Comparison of ENCODE assay signal across 8 cellular contexts in the genomic region with DNA sequence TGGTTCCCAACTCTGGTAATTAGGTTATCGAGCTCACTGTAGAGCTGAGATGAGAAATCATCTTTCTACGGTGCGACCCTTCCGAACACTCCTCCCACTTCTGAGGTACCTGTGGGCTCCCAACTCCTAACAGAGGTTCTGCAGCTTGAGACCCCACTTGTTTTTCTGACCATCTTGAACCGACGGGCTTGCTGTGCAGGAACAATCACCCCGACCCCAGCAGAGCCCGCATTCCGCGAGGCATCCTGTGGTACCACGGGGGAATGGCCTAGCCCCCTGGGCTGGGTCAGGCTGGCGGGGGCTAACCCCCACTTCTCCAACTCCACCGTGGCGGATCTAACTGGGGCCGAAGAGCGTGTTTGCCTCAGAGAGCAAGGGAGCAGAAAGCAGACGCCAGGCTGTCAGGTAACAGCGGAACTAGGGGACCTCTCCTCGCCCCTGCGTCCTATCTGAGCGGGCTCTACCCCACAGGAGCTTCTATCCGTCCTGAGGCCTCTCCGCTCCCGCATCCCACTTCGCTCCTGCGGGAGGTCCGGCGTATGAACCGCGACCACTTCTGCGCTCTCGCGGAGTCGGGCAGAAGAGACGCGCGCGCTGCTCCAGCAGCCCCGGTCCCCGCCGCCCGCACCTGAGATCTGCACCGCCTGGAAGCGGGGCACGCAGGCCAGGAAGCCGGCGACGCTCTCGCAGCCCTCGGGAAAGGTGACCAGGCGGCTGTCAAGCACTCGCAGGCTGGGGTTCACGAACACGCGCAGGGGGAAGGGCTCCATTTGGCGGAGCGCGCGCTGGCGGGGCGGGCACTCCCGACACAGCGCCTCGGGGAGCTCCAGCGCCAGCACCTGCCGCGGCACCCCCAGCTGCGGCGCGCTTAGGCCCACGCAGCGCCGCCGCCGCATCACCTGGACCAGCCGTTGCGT. TPM values are rescaled to one million over a fixed set of nuclear protein-coding genes. Genes with fewer than 3 reads are reported as not detected.
DNase-seq lines count a peak whose midpoint lies in the region; ATAC-seq and TF ChIP-seq lines count a peak whose summit lies in the region.

No MANE protein-coding gene starts in this region.

- H2AFZ ChIP-seq in Loucy (ENCODE audit: low read length): peak overlapping the region; percentile 72; the same call in 1 of the 2 replicates

- no peaks in the 10 kb centered on the region for H3K9me3 ChIP-seq in Loucy (ENCODE audit: insufficient read depth, low read depth, low read length)

- peak overlapping the region; percentile 94 for H3K9ac ChIP-seq in Loucy (ENCODE audit: low read depth, low read length, poor library complexity, severe bottlenecking)

- TF ChIP-seq CTCF in Loucy (conservative IDR thresholded peaks at IDR 0.05; ENCODE audit: low read length): no peak
- TF ChIP-seq CTCF in retinal pigment epithelial cell (conservative IDR thresholded peaks at IDR 0.05; ENCODE audit: low read depth, low read length): no peak

- peak overlapping the region; percentile 87 for H3K4me3 ChIP-seq in Loucy (ENCODE audit: low read length, poor library complexity, severe bottlenecking)
- peak overlapping the region; percentile 69 for H3K4me3 ChIP-seq in retinal pigment epithelial cell (ENCODE audit: low read length)

- peaks cover 69% of the 10 kb centered on the region for H3K79me2 ChIP-seq in Loucy (ENCODE audit: insufficient read depth, low read length)

- DNase-seq in EH (ENCODE audit: low read depth) (peak; percentile 33), left cardiac atrium (peak; percentile 41), retinal pigment epithelial cell (ENCODE audit: low read depth) (no peak), NAMALWA (ENCODE audit: low spot score) (no peak), iPS-NIHi7 (ENCODE audit: extremely low spot score) (no peak)
- DNase-seq in activated T-helper 9 cell treated with anti-CD3 and anti-CD28 coated beads, Interleukin-2, amount 50 U/mL, for 16 hours (ENCODE audit: low read depth): peak; percentile 47

- H3K4me1 ChIP-seq in Loucy (ENCODE audit: insufficient read depth, low read length, poor library complexity, severe bottlenecking): peaks cover 38% of the 10 kb centered on the region

- peaks cover 46% of the 10 kb centered on the region for H4K20me1 ChIP-seq in Loucy (ENCODE audit: insufficient read depth, low read length, poor library complexity, severe bottlenecking)

- peak; percentile 28 for ATAC-seq in GM21619 (IDR thresholded peaks at IDR 0.05; ENCODE audit: unreplicated experiment)
- peak; percentile 42 to 53 for ATAC-seq in left cardiac atrium

- peaks cover 22% of the 10 kb centered on the region; the same call in 1 of the 2 replicates for H3K36me3 ChIP-seq in Loucy (ENCODE audit: insufficient read depth, low read length)

- intact Hi-C loops in left cardiac atrium (cut with DNase I): no loop called here

- no peaks in the 10 kb centered on the region for H3K27me3 ChIP-seq in Loucy (ENCODE audit: insufficient read depth, low read length, poor library complexity, severe bottlenecking)

- peaks cover 7% of the 10 kb centered on the region; the same call in 1 of the 2 replicates for H3F3A ChIP-seq in Loucy (ENCODE audit: low read depth)

- peak overlapping the region; percentile 99 for H3K4me2 ChIP-seq in Loucy (ENCODE audit: low read depth, low read length, poor library complexity, severe bottlenecking)

- no peaks in the 10 kb centered on the region for H3K9me2 ChIP-seq in Loucy (replicated peaks; ENCODE audit: low read depth, low read length)

RNA-seq across cellular contexts. Expression of a gene that starts 0.8 kb away (rescaled TPM):
- total RNA-seq in left cardiac atrium: 1 to 10 TPM; 6.2 to 9.4 TPM

RNA-seq across cellular contexts. Expression of a gene that starts 9.7 kb away (rescaled TPM):
- 10 to 100 TPM; 20.5 to 21.9 TPM for total RNA-seq in left cardiac atrium

RNA-seq across cellular contexts. Expression of a gene that starts 9.9 kb away (rescaled TPM):
- 10 to 100 TPM in 1 of 2 donors, 1 to 10 TPM in 1; 9.1 to 20.8 TPM for total RNA-seq in left cardiac atrium

RNA-seq across cellular contexts. Expression of a gene that starts 18.5 kb away (rescaled TPM):
- 10 to 100 TPM; 22.4 to 30.0 TPM for total RNA-seq in left cardiac atrium

RNA-seq across cellular contexts. Expression of a gene that starts 22.0 kb away (rescaled TPM):
- total RNA-seq in left cardiac atrium: under 1 TPM in 1 of 2 donors, not detected in 1; 0.37 TPM

Comparison
In these comparisons a context has a peak if more than half of its experiments do, and no peak if none do; other contexts are left out.
1. DNase-seq: peak in EH (single experiment), activated T-helper 9 cell treated with anti-CD3 and anti-CD28 coated beads, Interleukin-2, amount 50 U/mL, for 16 hours (single experiment) and left cardiac atrium (single experiment); none in retinal pigment epithelial cell (single experiment), NAMALWA (single experiment) and iPS-NIHi7 (single experiment).